ENCODE assay signal across 25 cellular contexts in genomic region chr20:36998652-36999051, GRCh38. TPM values are rescaled to one million over a fixed set of nuclear protein-coding genes. Genes with fewer than 3 reads are reported as not detected.
A peak's percentile ranks its signal among the peaks of the same experiment; 100 is the strongest.
DNase-seq lines count a peak whose midpoint lies in the region; ATAC-seq and TF ChIP-seq lines count a peak whose summit lies in the region.
"Had no signal": no experiment of that assay in that cellular context is flagged by ENCODE, and none has a peak within 500 bp of the region (broad histone marks: within the 10 kb centered on the region; RNA-seq: fewer than 3 reads in every experiment).

No MANE protein-coding gene starts in this region.

- H3K9me3 Mint-ChIP-seq in activated T-cell treated with anti-CD3 and anti-CD28 coated beads, Interleukin-2, amount 50 U/mL, for 24 hours: peaks cover 2% of the 10 kb centered on the region
- H3K9me3 Mint-ChIP-seq in CD8-positive, alpha-beta T cell: no peaks in the 10 kb centered on the region
- no peaks in the 10 kb centered on the region for H3K9me3 Mint-ChIP-seq in activated CD4-positive, alpha-beta memory T cell treated with anti-CD3 and anti-CD28 coated beads for 36 hours
- H3K9me3 Mint-ChIP-seq: immature natural killer cell had no signal

- H3K27ac Mint-ChIP-seq in activated T-cell treated with anti-CD3 and anti-CD28 coated beads, Interleukin-2, amount 50 U/mL, for 24 hours: peak overlapping the region; percentile 47
- peak overlapping the region; percentile 69 for H3K27ac Mint-ChIP-seq in CD8-positive, alpha-beta T cell
- peak overlapping the region; percentile 76 for H3K27ac Mint-ChIP-seq in activated CD4-positive, alpha-beta memory T cell treated with anti-CD3 and anti-CD28 coated beads for 36 hours
- H3K27ac Mint-ChIP-seq: nephron had no signal

- intact Hi-C loops in CD8-positive, alpha-beta T cell (cut with DNase I, micrococcal nuclease): no loop called here
- intact Hi-C loops in activated CD4-positive, alpha-beta memory T cell treated with anti-CD3 and anti-CD28 coated beads for 36 hours (cut with micrococcal nuclease): no loop called here

- POLR2A ChIA-PET in CD8-positive, alpha-beta T cell (lab: Charles Lee): interaction anchor here (1.2 to 1.4 kb wide), 2 partner anchors 10 to 44 kb away, joined by 3 read pairs; no protein-coding TSS in a partner anchor
- POLR2A ChIA-PET in activated CD4-positive, alpha-beta memory T cell treated with anti-CD3 and anti-CD28 coated beads for 36 hours (lab: Charles Lee): no interaction called here

- H3K4me3 Mint-ChIP-seq in activated T-cell treated with anti-CD3 and anti-CD28 coated beads, Interleukin-2, amount 50 U/mL, for 24 hours: no peak overlapping the region
- H3K4me3 Mint-ChIP-seq in CD8-positive, alpha-beta T cell: no peak overlapping the region
- no peak overlapping the region for H3K4me3 Mint-ChIP-seq in activated CD4-positive, alpha-beta memory T cell treated with anti-CD3 and anti-CD28 coated beads for 36 hours
- H3K4me3 Mint-ChIP-seq: immature natural killer cell, nephron had no signal

- H3K36me3 ChIP-seq in CD8-positive, alpha-beta T cell (ENCODE audit: insufficient read depth, low read length): peaks cover 8% of the 10 kb centered on the region
- H3K36me3 ChIP-seq in effector memory CD4-positive, alpha-beta T cell (ENCODE audit: control insufficient read depth, insufficient read depth, low read length): peaks cover 12% of the 10 kb centered on the region

- no peak for TF ChIP-seq CTCF in CD8-positive, alpha-beta T cell (IDR thresholded peaks at IDR 0.05)

- no peak for ATAC-seq in CD8-positive, alpha-beta T cell
- no peak for ATAC-seq in GM21723 (IDR thresholded peaks at IDR 0.05; ENCODE audit: unreplicated experiment)
- ATAC-seq: left colon, mucosa of descending colon had no signal

- peaks cover 76% of the 10 kb centered on the region for H3K36me3 Mint-ChIP-seq in activated T-cell treated with anti-CD3 and anti-CD28 coated beads, Interleukin-2, amount 50 U/mL, for 24 hours (ENCODE audit: low read depth)
- peaks cover 42% of the 10 kb centered on the region for H3K36me3 Mint-ChIP-seq in CD8-positive, alpha-beta T cell
- H3K36me3 Mint-ChIP-seq in activated CD4-positive, alpha-beta memory T cell treated with anti-CD3 and anti-CD28 coated beads for 36 hours: peaks cover 48% of the 10 kb centered on the region

- no peak overlapping the region for H3K27ac ChIP-seq in CD8-positive, alpha-beta T cell (ENCODE audit: low read depth, low read length)
- peak overlapping the region; percentile 18 for H3K27ac ChIP-seq in effector memory CD4-positive, alpha-beta T cell (ENCODE audit: insufficient read depth, low read length, poor library complexity, severe bottlenecking)
- H3K27ac ChIP-seq: GM23248, tibial artery had no signal

- no peaks in the 10 kb centered on the region for H3K27me3 Mint-ChIP-seq in activated T-cell treated with anti-CD3 and anti-CD28 coated beads, Interleukin-2, amount 50 U/mL, for 24 hours
- no peaks in the 10 kb centered on the region for H3K27me3 Mint-ChIP-seq in CD8-positive, alpha-beta T cell (ENCODE audit: low read depth)
- no peaks in the 10 kb centered on the region for H3K27me3 Mint-ChIP-seq in activated CD4-positive, alpha-beta memory T cell treated with anti-CD3 and anti-CD28 coated beads for 36 hours

- H3K4me1 ChIP-seq in CD8-positive, alpha-beta T cell (ENCODE audit: insufficient read depth, low read length): no peaks in the 10 kb centered on the region
- H3K4me1 ChIP-seq in effector memory CD4-positive, alpha-beta T cell (ENCODE audit: control insufficient read depth, insufficient read depth, low read length, poor library complexity, severe bottlenecking): no peaks in the 10 kb centered on the region
- H3K4me1 ChIP-seq: BE2C, Caco-2, tibial artery had no signal

- DNase-seq in activated T-cell treated with anti-CD3 and anti-CD28 coated beads, Interleukin-2, amount 50 U/mL, for 24 hours: no peak
- no peak for DNase-seq in activated T-cell treated with anti-CD3 and anti-CD28 coated beads, Interleukin-2, amount 50 U/mL, for 1 hour
- no peak for DNase-seq in CD8-positive, alpha-beta T cell
- no peak for DNase-seq in activated CD4-positive, alpha-beta memory T cell treated with anti-CD3 and anti-CD28 coated beads for 36 hours
- DNase-seq in effector memory CD4-positive, alpha-beta T cell: no peak
- DNase-seq in GF-D8 (lab: John Stamatoyannopoulos, UW) (no peak), kidney tubule cell (ENCODE audit: low spot score) (no peak)
- DNase-seq: activated gamma-delta T cell treated with Interleukin-2 at 50 U/mL for 16 hours; anterior cingulate cortex; BE2C; Caco-2; effector CD8-positive, alpha-beta T cell; GDM1; GM23248; immature natural killer cell; Kasumi-1; left colon; mucosa of descending colon; NCI-H1417 treated with DMSO at 0.1 percent for 48 hours; NCI-H2029 treated with DMSO at 0.1 percent for 48 hours; NCI-H524 treated with DMSO at 0.1 percent for 48 hours; stimulated activated CD4-positive, alpha-beta T cell treated with anti-CD3 and anti-CD28 coated beads, Interleukin-4, amount 100 ng/mL, for 1 hour; tibial artery had no signal

- no peaks in the 10 kb centered on the region for H3K9me3 ChIP-seq in CD8-positive, alpha-beta T cell (ENCODE audit: low read length)
- H3K9me3 ChIP-seq in effector memory CD4-positive, alpha-beta T cell (ENCODE audit: control insufficient read depth, low read length): no peaks in the 10 kb centered on the region
- H3K9me3 ChIP-seq: BE2C, mucosa of descending colon, tibial artery had no signal

- CTCF ChIA-PET in CD8-positive, alpha-beta T cell (lab: Charles Lee): interaction anchor here (1.7 to 2.4 kb wide), 2 partner anchors 10 to 83 kb away, joined by 4 to 10 read pairs; no protein-coding TSS in a partner anchor
- CTCF ChIA-PET in activated CD4-positive, alpha-beta memory T cell treated with anti-CD3 and anti-CD28 coated beads for 36 hours (lab: Charles Lee): no interaction called here

- no peaks in the 10 kb centered on the region for H3K27me3 ChIP-seq in CD8-positive, alpha-beta T cell (ENCODE audit: insufficient read depth, low read length)
- H3K27me3 ChIP-seq in effector memory CD4-positive, alpha-beta T cell (replicated peaks; ENCODE audit: control insufficient read depth, insufficient read depth, low read length, poor library complexity, severe bottlenecking): no peaks in the 10 kb centered on the region
- H3K27me3 ChIP-seq: BE2C, tibial artery had no signal

- H3K4me1 Mint-ChIP-seq in activated T-cell treated with anti-CD3 and anti-CD28 coated beads, Interleukin-2, amount 50 U/mL, for 24 hours (ENCODE audit: low read depth): peaks cover 7% of the 10 kb centered on the region
- peaks cover 6% of the 10 kb centered on the region for H3K4me1 Mint-ChIP-seq in CD8-positive, alpha-beta T cell (ENCODE audit: low read depth)
- peaks cover 4% of the 10 kb centered on the region for H3K4me1 Mint-ChIP-seq in activated CD4-positive, alpha-beta memory T cell treated with anti-CD3 and anti-CD28 coated beads for 36 hours (ENCODE audit: low read depth)
- H3K4me1 Mint-ChIP-seq: nephron had no signal

- H3K4me3 ChIP-seq in CD8-positive, alpha-beta T cell (ENCODE audit: low read depth, low read length): no peak overlapping the region
- H3K4me3 ChIP-seq in effector memory CD4-positive, alpha-beta T cell (ENCODE audit: insufficient read depth, low read depth, low read length, poor library complexity, severe bottlenecking): no peak overlapping the region
- H3K4me3 ChIP-seq: GM23248, mucosa of descending colon, tibial artery had no signal

RNA-seq across cellular contexts. Expression of gene SAMHD1, which starts 47.1 kb away (rescaled TPM):
- 10 to 100 TPM; 74.6 to 78.2 TPM for total RNA-seq in CD8-positive, alpha-beta T cell
- 10 to 100 TPM; 50.4 to 57.7 TPM for total RNA-seq in activated CD4-positive, alpha-beta memory T cell treated with anti-CD3 and anti-CD28 coated beads for 36 hours
